In the genomic region with DNA sequence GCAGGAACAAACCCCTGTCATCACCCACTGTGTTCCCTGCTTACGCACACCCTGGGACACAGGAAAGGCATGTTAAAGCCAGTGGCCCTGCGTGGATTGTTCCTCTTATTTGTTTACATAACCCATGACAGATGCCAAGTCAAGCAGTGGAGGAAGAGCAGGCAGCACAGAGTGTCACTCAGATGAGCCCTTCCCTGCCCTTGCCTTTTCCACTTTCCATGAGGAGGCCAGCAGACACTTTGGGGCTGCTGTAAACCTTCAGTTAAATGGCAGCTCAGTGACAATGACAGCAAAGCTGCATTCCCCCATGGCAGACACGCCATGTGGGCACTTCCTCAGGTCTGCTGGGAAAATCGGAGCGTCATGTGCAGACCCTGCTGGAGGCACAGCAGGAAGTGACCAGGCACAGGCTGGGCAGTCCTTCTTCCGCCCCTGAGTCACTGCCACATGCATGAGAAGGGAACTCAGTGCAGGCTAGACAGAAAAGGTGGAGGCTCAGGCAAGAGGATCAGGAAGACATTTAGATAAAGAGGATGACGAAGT, we compare ENCODE assay signal across 10 cellular contexts.
DNase-seq lines count a peak whose midpoint lies in the region; ATAC-seq and TF ChIP-seq lines count a peak whose summit lies in the region.
"Had no signal": no experiment of that assay in that cellular context is flagged by ENCODE, and none has a peak within 500 bp of the region (broad histone marks: within the 10 kb centered on the region; RNA-seq: fewer than 3 reads in every experiment).

No MANE protein-coding gene starts in this region.

- H3K4me1 ChIP-seq in adipocyte (ENCODE audit: control insufficient read depth, insufficient read depth, low read length) (peaks cover 11% of the 10 kb centered on the region), left ventricle myocardium inferior (peaks cover 9% of the 10 kb centered on the region), spleen (peaks cover 0 to 22% (median 7%) of the 10 kb centered on the region in 6 donors)

- H3K4me3 ChIP-seq in HL-60 (replicated peaks; ENCODE audit: insufficient read depth, low read length) (no peak overlapping the region), adipocyte (ENCODE audit: low read length) (peak overlapping the region; percentile 31), left ventricle myocardium inferior (no peak overlapping the region), spleen (no peak overlapping the region)

- H3K27me3 ChIP-seq in HL-60 (ENCODE audit: insufficient read depth, poor library complexity, severe bottlenecking), result no peaks in the 10 kb centered on the region
- H3K27me3 ChIP-seq in adipocyte (replicated peaks; ENCODE audit: control insufficient read depth, insufficient read depth, low read length), result no peaks in the 10 kb centered on the region
- H3K27me3 ChIP-seq in left ventricle myocardium inferior (ENCODE audit: low read depth), result no peaks in the 10 kb centered on the region
- no peaks in the 10 kb centered on the region for H3K27me3 ChIP-seq in spleen (replicated peaks in 1 of 7)

- H3K27ac ChIP-seq in HL-60 (replicated peaks) (no peak overlapping the region), left ventricle myocardium inferior (replicated peaks) (peak overlapping the region; percentile 66), spleen (peak overlapping the region; percentile 41 to 82 (median 70))

- intact Hi-C loops in left ventricle myocardium inferior (cut with micrococcal nuclease) (no loop called here), spleen (cut with DNase I; ENCODE audit: low total_unique reads) (no loop called here)

- H3K9me3 ChIP-seq in adipocyte (ENCODE audit: control insufficient read depth, low read length) (no peaks in the 10 kb centered on the region), left ventricle myocardium inferior (replicated peaks) (no peaks in the 10 kb centered on the region), spleen (no peaks in the 10 kb centered on the region)

- 49 to 72% (median 54%) methylated on average over 7 of the region's 7 CpGs for WGBS in spleen, 5 donors

- peak overlapping the region; percentile 50 for H3K9ac ChIP-seq in adipocyte (ENCODE audit: low read length)

- DNase-seq in HL-60 (ENCODE audit: low read depth in 1 of 2, low spot score in 1 of 2) (peak; percentile 1 to 2), adipocyte (ENCODE audit: low read depth) (no peak), left ventricle myocardium inferior (peak; percentile 42), spleen (peak; percentile 80), NCI-H2227 (lab: John Stamatoyannopoulos, UW; ENCODE audit: unreplicated experiment) (no peak)
- DNase-seq in activated effector memory CD4-positive, alpha-beta T cell treated with Interleukin-2 at 50 U/mL for 16 hours, result no peak
- DNase-seq: midbrain had no signal

- no peak for TF ChIP-seq POLR2A in spleen (IDR thresholded peaks at IDR 0.05)

- TF ChIP-seq CTCF in HL-60 (IDR thresholded peaks at IDR 0.05; ENCODE audit: insufficient read depth, low read length) (no peak), left ventricle myocardium inferior (IDR thresholded peaks at IDR 0.05; ENCODE audit: borderline replicate concordance) (no peak), spleen (IDR thresholded peaks at IDR 0.05 in 8 of 11, conservative IDR thresholded peaks at IDR 0.05 in 3 of 11) (no peak)

- no peaks in the 10 kb centered on the region for H3K36me3 ChIP-seq in adipocyte (ENCODE audit: control insufficient read depth, insufficient read depth, low read length, severe bottlenecking)
- H3K36me3 ChIP-seq in left ventricle myocardium inferior, result no peaks in the 10 kb centered on the region
- H3K36me3 ChIP-seq in spleen, result no peaks in the 10 kb centered on the region

- no peak for ATAC-seq in HG03135 (IDR thresholded peaks at IDR 0.05; ENCODE audit: unreplicated experiment)
- ATAC-seq in HG03159 (IDR thresholded peaks at IDR 0.05; ENCODE audit: unreplicated experiment), result no peak
- ATAC-seq: T-cell had no signal

Comparison
In these comparisons a context has a peak if more than half of its experiments do, and no peak if none do; other contexts are left out.
1. DNase-seq: peak in HL-60 (2 of 2), left ventricle myocardium inferior (single experiment) and spleen (single experiment); none in adipocyte (single experiment), activated effector memory CD4-positive, alpha-beta T cell treated with Interleukin-2 at 50 U/mL for 16 hours (single experiment) and NCI-H2227 (single experiment).